In genomic region chr17:78147315-78147998, GRCh38 we compare ENCODE assay signal across 10 cellular contexts. TPM values are rescaled to one million over a fixed set of nuclear protein-coding genes. Genes with fewer than 3 reads are reported as not detected.
A peak's percentile ranks its signal among the peaks of the same experiment; 100 is the strongest.
DNase-seq lines count a peak whose midpoint lies in the region; ATAC-seq and TF ChIP-seq lines count a peak whose summit lies in the region.
"Had no signal": no experiment of that assay in that cellular context is flagged by ENCODE, and none has a peak within 500 bp of the region (broad histone marks: within the 10 kb centered on the region; RNA-seq: fewer than 3 reads in every experiment).

No MANE protein-coding gene starts in this region.

- H3K27ac ChIP-seq in OCI-LY1 (ENCODE audit: low read depth, low read length, poor library complexity, severe bottlenecking) (peak overlapping the region; percentile 61), mesenchymal stem cell (ENCODE audit: low read length, poor library complexity, severe bottlenecking) (no peak overlapping the region)

- H2AFZ ChIP-seq in OCI-LY1 (ENCODE audit: low read length) (no peak overlapping the region), mesenchymal stem cell (ENCODE audit: low read depth, low read length) (no peak overlapping the region)

- no peaks in the 10 kb centered on the region for H3K9me3 ChIP-seq in OCI-LY1 (ENCODE audit: low read length)
- no peaks in the 10 kb centered on the region for H3K9me3 ChIP-seq in mesenchymal stem cell (ENCODE audit: control insufficient read depth, low read length)

- no peaks in the 10 kb centered on the region for H3K79me2 ChIP-seq in OCI-LY1 (ENCODE audit: insufficient read depth, low read length)

- no peak overlapping the region for H3K4ac ChIP-seq in mesenchymal stem cell (ENCODE audit: low read depth in 1 of 2, low read length in 2 of 2)

- H2BK120ac ChIP-seq in mesenchymal stem cell (ENCODE audit: low read depth, low read length): no peak overlapping the region

- DNase-seq in GM06990 (ENCODE audit: extremely low read depth, insufficient read length): peak; percentile 75
- no peak for DNase-seq in mesenchymal stem cell
- DNase-seq in sciatic nerve (ENCODE audit: low spot score): no peak
- no peak for DNase-seq in GDM1 (lab: John Stamatoyannopoulos, UW)
- no peak for DNase-seq in EL
- no peak for DNase-seq in putamen (ENCODE audit: low spot score)
- DNase-seq: DMS 273 treated with DMSO at 0.1 percent for 48 hours; effector CD8-positive, alpha-beta T cell had no signal

- H3K9ac ChIP-seq in OCI-LY1 (ENCODE audit: low read length) (no peak overlapping the region; the same call in 1 of the 2 replicates), mesenchymal stem cell (ENCODE audit: low read length) (no peak overlapping the region)

- peak overlapping the region; percentile 33 for H2BK15ac ChIP-seq in mesenchymal stem cell (ENCODE audit: low read depth, poor library complexity, severe bottlenecking)

- H4K8ac ChIP-seq in mesenchymal stem cell (ENCODE audit: low read length): no peak overlapping the region

- H3K27me3 ChIP-seq in GM06990 (replicated peaks; ENCODE audit: control insufficient read depth, insufficient read depth, low read length): no peaks in the 10 kb centered on the region
- H3K27me3 ChIP-seq in OCI-LY1 (ENCODE audit: insufficient read depth, low read length): no peaks in the 10 kb centered on the region
- H3K27me3 ChIP-seq in mesenchymal stem cell (ENCODE audit: control insufficient read depth in 1 of 2, insufficient read depth in 1 of 2, low read length in 2 of 2): peaks cover 0 to 16% of the 10 kb centered on the region in 2 experiments

- H4K91ac ChIP-seq in mesenchymal stem cell (ENCODE audit: low read length): no peak overlapping the region

- 75% methylated on average over 8 of the region's 8 CpGs for WGBS in mesenchymal stem cell

- no peak overlapping the region for H2BK12ac ChIP-seq in mesenchymal stem cell (ENCODE audit: low read length in 2 of 2)

- TF ChIP-seq POLR2A in GM19193 (IDR thresholded peaks at IDR 0.05; ENCODE audit: extremely low read depth, insufficient read depth, insufficient read length): peak; percentile 23

- no peak for TF ChIP-seq CTCF in GM06990 (IDR thresholded peaks at IDR 0.05; ENCODE audit: insufficient read depth, low read length, poor library complexity, severe bottlenecking)
- TF ChIP-seq CTCF in OCI-LY1 (IDR thresholded peaks at IDR 0.05; ENCODE audit: low read length): no peak

- ATAC-seq in sciatic nerve: no peak

- peaks cover 40% of the 10 kb centered on the region for H3K4me1 ChIP-seq in OCI-LY1 (ENCODE audit: insufficient read depth, low read length, severe bottlenecking)
- H3K4me1 ChIP-seq in mesenchymal stem cell (ENCODE audit: control insufficient read depth, insufficient read depth, low read depth, low read length): peaks cover 34% of the 10 kb centered on the region

- no peaks in the 10 kb centered on the region for H3K36me3 ChIP-seq in GM06990 (ENCODE audit: control insufficient read depth, insufficient read depth, low read length)
- no peaks in the 10 kb centered on the region for H3K36me3 ChIP-seq in OCI-LY1 (ENCODE audit: insufficient read depth, low read length)
- no peaks in the 10 kb centered on the region for H3K36me3 ChIP-seq in mesenchymal stem cell (ENCODE audit: control insufficient read depth in 1 of 2, insufficient read depth in 2 of 2, low read depth in 1 of 2, low read length in 2 of 2)

- no peaks in the 10 kb centered on the region for H3K9me2 ChIP-seq in OCI-LY1 (ENCODE audit: low read depth, low read length)

- no peaks in the 10 kb centered on the region for H3K79me1 ChIP-seq in mesenchymal stem cell (replicated peaks; ENCODE audit: low read length, poor library complexity, severe bottlenecking)

- H2AK5ac ChIP-seq in mesenchymal stem cell (ENCODE audit: low read length, severe bottlenecking): no peak overlapping the region

- peak overlapping the region; percentile 33; the same call in 1 of the 2 replicates for H3K4me2 ChIP-seq in OCI-LY1 (ENCODE audit: low read length)
- H3K4me2 ChIP-seq in mesenchymal stem cell (ENCODE audit: low read length, poor library complexity, severe bottlenecking): no peak overlapping the region

- H3K4me3 ChIP-seq in GM06990 (replicated peaks; ENCODE audit: low read depth, low read length): no peak overlapping the region
- H3K4me3 ChIP-seq in OCI-LY1 (ENCODE audit: low read depth, low read length, poor library complexity, severe bottlenecking): no peak overlapping the region
- no peak overlapping the region for H3K4me3 ChIP-seq in mesenchymal stem cell (ENCODE audit: insufficient read depth in 1 of 2, low read depth in 1 of 2, low read length in 2 of 2)

- H3F3A ChIP-seq in OCI-LY1 (ENCODE audit: insufficient read depth, low read length): no peaks in the 10 kb centered on the region

- intact Hi-C loops in sciatic nerve (cut with DNase I): no loop called here

- no peak overlapping the region for H3K23ac ChIP-seq in mesenchymal stem cell (ENCODE audit: low read length in 2 of 2)

- H3K18ac ChIP-seq in mesenchymal stem cell (ENCODE audit: low read depth in 1 of 2, low read length in 2 of 2): no peak overlapping the region

- no peak overlapping the region for H3K14ac ChIP-seq in mesenchymal stem cell (ENCODE audit: low read length in 2 of 2)

- no peak overlapping the region for H2BK5ac ChIP-seq in mesenchymal stem cell (ENCODE audit: low read depth, low read length, poor library complexity, severe bottlenecking)

- no peaks in the 10 kb centered on the region for H4K20me1 ChIP-seq in OCI-LY1 (ENCODE audit: insufficient read depth, low read length)

RNA-seq across cellular contexts. Expression of gene C17orf99, which starts 1.3 kb away (rescaled TPM):
- polyA plus RNA-seq in mesenchymal stem cell (2013, experiment 1 of 2): not detected
- polyA plus RNA-seq in mesenchymal stem cell (2013, experiment 2 of 2): not detected
- total RNA-seq in sciatic nerve: 0.71 TPM

RNA-seq across cellular contexts. Expression of gene TMC8, which starts 16.9 kb away (rescaled TPM):
- polyA plus RNA-seq in mesenchymal stem cell (2013, experiment 1 of 2): 0.86 TPM
- polyA plus RNA-seq in mesenchymal stem cell (2013, experiment 2 of 2): 0.36 TPM
- total RNA-seq in sciatic nerve: 12.5 TPM

RNA-seq across cellular contexts. Expression of gene TMC6, which starts 18.9 kb away (rescaled TPM):
- polyA plus RNA-seq in mesenchymal stem cell (2013, experiment 1 of 2): 47.9 TPM
- 44.7 TPM for polyA plus RNA-seq in mesenchymal stem cell (2013, experiment 2 of 2)
- 95.0 TPM for total RNA-seq in sciatic nerve

RNA-seq across cellular contexts. Expression of gene SYNGR2, which starts 20.9 kb away (rescaled TPM):
- polyA plus RNA-seq in mesenchymal stem cell (2013, experiment 1 of 2): 42.5 TPM
- polyA plus RNA-seq in mesenchymal stem cell (2013, experiment 2 of 2): 43.7 TPM
- 73.6 TPM for total RNA-seq in sciatic nerve

RNA-seq across cellular contexts. Expression of gene TK1, which starts 39.4 kb away (rescaled TPM):
- polyA plus RNA-seq in mesenchymal stem cell (2013, experiment 1 of 2): 20.4 TPM
- 21.2 TPM for polyA plus RNA-seq in mesenchymal stem cell (2013, experiment 2 of 2)
- total RNA-seq in sciatic nerve: 1.8 TPM
